Comparison of ENCODE assay signal across 2 cellular contexts in genomic region chr1:27624467-27625233, GRCh38.
A peak's percentile ranks its signal among the peaks of the same experiment; 100 is the strongest.
TF ChIP-seq lines count a peak whose summit lies in the region.

No MANE protein-coding gene starts in this region.

TF ChIP-seq in HepG2, 621 proteins besides CTCF, POLR2A, EP300 and RAD21:
- TF ChIP-seq ZNF616 (CRISPR knock-in tag; IDR thresholded peaks at IDR 0.05; ENCODE audit: low read depth): no peak
- TF ChIP-seq MNT (IDR thresholded peaks at IDR 0.05): 0 out of 2 replicates have a peak, but pooled peaks have one; percentile 13

TF ChIP-seq in K562, 482 proteins besides CTCF, POLR2A, EP300 and RAD21:
- TF ChIP-seq E2F4 (CRISPR knock-in tag; IDR thresholded peaks at IDR 0.05; ENCODE audit: low read depth) (no peak), CBX3 (IDR thresholded peaks at IDR 0.05; ENCODE audit: borderline replicate concordance in 1 of 2, low read length in 2 of 2) (no peak), RFX1 (IDR thresholded peaks at IDR 0.05) (peak; percentile 85), KLF13 (tag; IDR thresholded peaks at IDR 0.05; ENCODE audit: borderline replicate concordance, low read depth) (no peak), ETS1 (conservative IDR thresholded peaks at IDR 0.05; ENCODE audit: control insufficient read depth, low read depth, low read length) (no peak), ZNF436 (CRISPR knock-in tag; IDR thresholded peaks at IDR 0.05) (no peak), ZBTB8A (IDR thresholded peaks at IDR 0.05; ENCODE audit: partially characterized antibody) (no peak), MTA1 (IDR thresholded peaks at IDR 0.05; ENCODE audit: borderline replicate concordance) (no peak), MAFG (tag; conservative IDR thresholded peaks at IDR 0.05) (no peak), CBFA2T3 (IDR thresholded peaks at IDR 0.05) (no peak), ZNF408 (CRISPR knock-in tag; IDR thresholded peaks at IDR 0.05; ENCODE audit: low read depth) (no peak), BCLAF1 (IDR thresholded peaks at IDR 0.05; ENCODE audit: borderline replicate concordance in 1 of 2, control insufficient read depth in 1 of 2, low read depth in 2 of 2, low read length in 1 of 2) (no peak), YY1 (IDR thresholded peaks at IDR 0.05; ENCODE audit: borderline replicate concordance in 1 of 3, control insufficient read depth in 1 of 3, extremely low read depth in 1 of 3, insufficient read depth in 3 of 3, insufficient read length in 1 of 3, insufficient replicate concordance in 2 of 3, low read depth in 1 of 3, low read length in 2 of 3) (no peak), ZNF740 (CRISPR knock-in tag; IDR thresholded peaks at IDR 0.05) (no peak), ZNF740 (tag; IDR thresholded peaks at IDR 0.05) (no peak), DMBX1 (CRISPR knock-in tag; IDR thresholded peaks at IDR 0.05; ENCODE audit: borderline replicate concordance) (no peak), MCM7 (IDR thresholded peaks at IDR 0.05) (0 out of 4 replicates have a peak, but pooled peaks of 1 of the 2 experiments have one; percentile 31), GABPB2 (CRISPR knock-in tag; conservative IDR thresholded peaks at IDR 0.05) (no peak)
